In genomic region chr7:16492513-16493062, GRCh38 we compare ENCODE assay signal across 1 cellular context.
TF ChIP-seq lines count a peak whose summit lies in the region.

No MANE protein-coding gene starts in this region.

TF ChIP-seq in K562, 482 proteins besides CTCF, POLR2A, EP300 and RAD21 (continued from another document and continues in another):
- peak; percentile 28 to 66 for TF ChIP-seq AFF1 (IDR thresholded peaks at IDR 0.05; ENCODE audit: low read depth in 1 of 2, partially characterized antibody in 2 of 2)
- TF ChIP-seq E2F5 (CRISPR knock-in tag; IDR thresholded peaks at IDR 0.05) = no peak
- peak; percentile 66 for TF ChIP-seq BRD9 (IDR thresholded peaks at IDR 0.05; ENCODE audit: low read depth, partially characterized antibody)
- TF ChIP-seq MECOM (CRISPR knock-in tag; IDR thresholded peaks at IDR 0.05) = peak; percentile 84
- peak; percentile 24 for TF ChIP-seq MEIS2 (IDR thresholded peaks at IDR 0.05; ENCODE audit: partially characterized antibody)
- TF ChIP-seq POLR2G (IDR thresholded peaks at IDR 0.05; ENCODE audit: low read depth, low read length) = peak; percentile 41; the same call in 1 of the 2 replicates
- no peak for TF ChIP-seq ZNF398 (CRISPR knock-in tag; IDR thresholded peaks at IDR 0.05)
- TF ChIP-seq FOXK2 (conservative IDR thresholded peaks at IDR 0.05 in 1 of 2, IDR thresholded peaks at IDR 0.05 in 1 of 2; ENCODE audit: low read depth in 2 of 2) = peak in 1 of 2 experiments; percentile 32; a peak in 1 of 4 replicates
- peak; percentile 100 for TF ChIP-seq SOX6 (IDR thresholded peaks at IDR 0.05)
- no peak for TF ChIP-seq ZNF445 (CRISPR knock-in tag; IDR thresholded peaks at IDR 0.05; ENCODE audit: low read depth)
- TF ChIP-seq ATF1 (CRISPR knock-in tag; IDR thresholded peaks at IDR 0.05) = no peak
- TF ChIP-seq ATF1 (tag; IDR thresholded peaks at IDR 0.05) = peak; percentile 54
- peak; percentile 67; the same call in 1 of the 2 replicates for TF ChIP-seq LEF1 (IDR thresholded peaks at IDR 0.05)
- TF ChIP-seq ZEB2 (IDR thresholded peaks at IDR 0.05) = peak; percentile 16; the same call in 1 of the 2 replicates
- peak; percentile 55; the same call in 1 of the 2 replicates for TF ChIP-seq ILK (tag; IDR thresholded peaks at IDR 0.05; ENCODE audit: borderline replicate concordance, low read depth)
- TF ChIP-seq ZNF589 (CRISPR knock-in tag; IDR thresholded peaks at IDR 0.05; ENCODE audit: low read depth) = peak; percentile 98
- TF ChIP-seq ZBTB34 (CRISPR knock-in tag; IDR thresholded peaks at IDR 0.05) = 0 out of 2 replicates have a peak, but pooled peaks have one; percentile 4
- TF ChIP-seq EGR1 (conservative IDR thresholded peaks at IDR 0.05) = peak; percentile 51
- no peak for TF ChIP-seq TAL1 (IDR thresholded peaks at IDR 0.05)
- TF ChIP-seq HMBOX1 (IDR thresholded peaks at IDR 0.05) = peak; percentile 78
- peak; percentile 78 for TF ChIP-seq TEAD4 (IDR thresholded peaks at IDR 0.05; ENCODE audit: low read length)
- no peak for TF ChIP-seq TEAD4 (CRISPR knock-in tag; IDR thresholded peaks at IDR 0.05; ENCODE audit: borderline replicate concordance)
- TF ChIP-seq RCOR1 (IDR thresholded peaks at IDR 0.05; ENCODE audit: borderline replicate concordance in 1 of 2, low read depth in 2 of 2, low read length in 2 of 2) = peak in 1 of 2 experiments; percentile 58; a peak in 2 of 4 replicates
- TF ChIP-seq MED1 (CRISPR knock-in tag; IDR thresholded peaks at IDR 0.05; ENCODE audit: borderline replicate concordance) = no peak
- peak; percentile 29; the same call in 1 of the 2 replicates for TF ChIP-seq ARID3A (IDR thresholded peaks at IDR 0.05; ENCODE audit: borderline replicate concordance, low read depth, low read length)
- peak in 1 of 2 experiments; percentile 65; a peak in 2 of 4 replicates for TF ChIP-seq MAZ (CRISPR knock-in tag; conservative IDR thresholded peaks at IDR 0.05 in 1 of 2, IDR thresholded peaks at IDR 0.05 in 1 of 2)
- TF ChIP-seq ZNF584 (CRISPR knock-in tag; IDR thresholded peaks at IDR 0.05; ENCODE audit: low read depth) = peak; percentile 85
- TF ChIP-seq ARID1B (IDR thresholded peaks at IDR 0.05) = peak; percentile 70
- peak; percentile 65 for TF ChIP-seq JUND (IDR thresholded peaks at IDR 0.05; ENCODE audit: borderline replicate concordance, low read depth, low read length)
- peak; percentile 69; the same call in 1 of the 3 replicates for TF ChIP-seq JUND (tag; IDR thresholded peaks at IDR 0.05; ENCODE audit: borderline replicate concordance, low read depth, low read length)
- TF ChIP-seq IRF9 (tag; IDR thresholded peaks at IDR 0.05) = peak; percentile 59; the same call in 1 of the 2 replicates
- peak; percentile 57; the same call in 1 of the 2 replicates for TF ChIP-seq CREB3L1 (IDR thresholded peaks at IDR 0.05; ENCODE audit: borderline replicate concordance, low read depth)
- peak; percentile 91 for TF ChIP-seq ZNF316 (IDR thresholded peaks at IDR 0.05)
- TF ChIP-seq KLF13 (tag; IDR thresholded peaks at IDR 0.05; ENCODE audit: borderline replicate concordance, low read depth) = peak; percentile 48; the same call in 1 of the 2 replicates
- peak; percentile 24 to 90; a peak in 2 of 4 replicates for TF ChIP-seq TEAD1 (CRISPR knock-in tag; IDR thresholded peaks at IDR 0.05)
- no peak for TF ChIP-seq HNRNPH1 (optimal IDR thresholded peaks at IDR 0.05; ENCODE audit: low read depth, low read length)
- peak; percentile 67 for TF ChIP-seq DPF2 (IDR thresholded peaks at IDR 0.05)
- peak; percentile 26; the same call in 1 of the 2 replicates for TF ChIP-seq GATAD2B (IDR thresholded peaks at IDR 0.05; ENCODE audit: borderline replicate concordance)
- no peak for TF ChIP-seq ZNF311 (CRISPR knock-in tag; IDR thresholded peaks at IDR 0.05)
- peak; percentile 97 for TF ChIP-seq ZNF175 (CRISPR knock-in tag; IDR thresholded peaks at IDR 0.05; ENCODE audit: low read depth)
- TF ChIP-seq GTF2E2 (tag; IDR thresholded peaks at IDR 0.05) = peak; percentile 80
- no peak for TF ChIP-seq NFXL1 (CRISPR knock-in tag; IDR thresholded peaks at IDR 0.05)
- TF ChIP-seq CEBPG (CRISPR knock-in tag; IDR thresholded peaks at IDR 0.05) = peak; percentile 87
- peak; percentile 64 to 93 for TF ChIP-seq CEBPG (tag; conservative IDR thresholded peaks at IDR 0.05 in 1 of 2, IDR thresholded peaks at IDR 0.05 in 1 of 2)
- TF ChIP-seq NR2C2 (CRISPR knock-in tag; IDR thresholded peaks at IDR 0.05) = no peak
- TF ChIP-seq NR2C2 (tag; IDR thresholded peaks at IDR 0.05) = peak; percentile 73
- TF ChIP-seq STAG1 (CRISPR knock-in tag; IDR thresholded peaks at IDR 0.05; ENCODE audit: borderline replicate concordance) = no peak
- TF ChIP-seq NRF1 (conservative IDR thresholded peaks at IDR 0.05 in 1 of 2, IDR thresholded peaks at IDR 0.05 in 1 of 2) = 0 out of 4 replicates have a peak, but pooled peaks have one; percentile 21 to 28
- peak; percentile 91 for TF ChIP-seq ATF4 (CRISPR knock-in tag; IDR thresholded peaks at IDR 0.05)
- TF ChIP-seq ZNF24 (IDR thresholded peaks at IDR 0.05) = peak; percentile 45; the same call in 1 of the 2 replicates
